In genomic region chr9:33290994-33291397, GRCh38 we compare ENCODE assay signal across 8 cellular contexts. TPM values are rescaled to one million over a fixed set of nuclear protein-coding genes. Genes with fewer than 3 reads are reported as not detected.
DNase-seq lines count a peak whose midpoint lies in the region; ATAC-seq, FAIRE-seq and TF ChIP-seq lines count a peak whose summit lies in the region.

No MANE protein-coding gene starts in this region.

- H3K27ac ChIP-seq in C4-2B (peak overlapping the region; percentile 95), GM12878 (ENCODE audit: control insufficient read depth, insufficient read depth) (peak overlapping the region; percentile 100), lung (ENCODE audit: low read depth in 1 of 2, low read length in 1 of 2) (peak overlapping the region; percentile 88 to 100), urinary bladder (ENCODE audit: low read depth) (peak overlapping the region; percentile 97)

- no peak for TF ChIP-seq EP300 in GM12878 (IDR thresholded peaks at IDR 0.05; ENCODE audit: borderline replicate concordance in 1 of 2, control insufficient read depth in 1 of 2, low read depth in 2 of 2, low read length in 2 of 2)

- H3K4me1 ChIP-seq in GM12878 (ENCODE audit: control insufficient read depth, insufficient read depth, low read length): peaks cover 19% of the 10 kb centered on the region
- peaks cover 10 to 20% of the 10 kb centered on the region in 2 donors for H3K4me1 ChIP-seq in lung (ENCODE audit: control insufficient read depth in 2 of 2, insufficient read depth in 2 of 2, low read length in 2 of 2)
- H3K4me1 ChIP-seq in urinary bladder (ENCODE audit: insufficient read depth): no peaks in the 10 kb centered on the region

- peak overlapping the region; percentile 60 for H3K4me2 ChIP-seq in GM12878 (ENCODE audit: control insufficient read depth, insufficient read depth)

- TF ChIP-seq RAD21 in GM12878 (IDR thresholded peaks at IDR 0.05; ENCODE audit: insufficient read depth, low read depth, low read length): no peak

- no peak for FAIRE-seq in GM12878 (lab: Jason Lieb, UNC)

- H3K4me3 ChIP-seq in GM12878 (peak overlapping the region; percentile 77), lung (peak overlapping the region; percentile 98), urinary bladder (ENCODE audit: low read depth, low read length) (peak overlapping the region; percentile 60)

- peaks cover 57% of the 10 kb centered on the region for H3K79me2 ChIP-seq in GM12878 (ENCODE audit: control insufficient read depth, insufficient read depth, low read length)

- H3K27me3 ChIP-seq in GM12878 (replicated peaks in 1 of 2; ENCODE audit: control insufficient read depth in 2 of 2, insufficient read depth in 2 of 2, low read length in 1 of 2) (no peaks in the 10 kb centered on the region), lung (ENCODE audit: control insufficient read depth, insufficient read depth) (no peaks in the 10 kb centered on the region)

- TF ChIP-seq CTCF in C4-2B (conservative IDR thresholded peaks at IDR 0.05) (peak; percentile 13; the same call in 1 of the 2 replicates), GM12878 (IDR thresholded peaks at IDR 0.05 in 2 of 3, conservative IDR thresholded peaks at IDR 0.05 in 1 of 3; ENCODE audit: control insufficient read depth in 2 of 3, extremely low read depth in 1 of 3, insufficient read depth in 1 of 3, low read depth in 3 of 3, low read length in 3 of 3) (0 out of 6 replicates have a peak, but pooled peaks of 1 of the 3 experiments have one; percentile 0), lung (IDR thresholded peaks at IDR 0.05; ENCODE audit: control extremely low read depth, extremely low read depth) (no peak)

- no peak overlapping the region for H2AFZ ChIP-seq in GM12878 (ENCODE audit: control insufficient read depth, low read depth, low read length)

- intact Hi-C loops in GM12878 (cut with micrococcal nuclease; ENCODE audit: unreplicated experiment): loop anchor here (1.0 to 10.0 kb wide), 2 partner anchors 27 to 126 kb away; partner anchors contain the start of genes B4GALT1 and BAG1

- in situ Hi-C loops in GM12878 (cut with MboI): no loop called here

- H3K9me3 ChIP-seq in GM12878 (replicated peaks; ENCODE audit: control insufficient read depth, insufficient read depth, low read length): no peaks in the 10 kb centered on the region
- H3K9me3 ChIP-seq in lung (ENCODE audit: control insufficient read depth in 2 of 2, insufficient read depth in 1 of 2, low read length in 1 of 2): no peaks in the 10 kb centered on the region

- ATAC-seq in HG03095 (IDR thresholded peaks at IDR 0.05; ENCODE audit: unreplicated experiment) (peak; percentile 0), GM12878 (peak; percentile 29), lung (ENCODE audit: insufficient read depth, low FRiP score) (no peak)

- RAD21 ChIA-PET in GM12878 (lab: Charles Lee; ENCODE audit: unreplicated experiment): interaction anchor here (0.8 kb wide), 1 partner anchor 26 kb away, joined by 3 read pairs; the partner anchor contains the start of genes BAG1 and CHMP5

- H4K20me1 ChIP-seq in GM12878 (ENCODE audit: control insufficient read depth, insufficient read depth): no peaks in the 10 kb centered on the region

- H3K9ac ChIP-seq in GM12878 (ENCODE audit: control insufficient read depth, insufficient read depth, low read length): peak overlapping the region; percentile 99

- CTCF ChIA-PET in GM12878 (lab: Yijun Ruan, JAX): interaction anchor here (0.7 to 1.4 kb wide), 3 partner anchors 42 to 84 kb away, joined by 3 to 7 read pairs (median 3); no protein-coding TSS in a partner anchor

- 25% methylated on average over 10 of the region's 10 CpGs for WGBS in GM12878 (ENCODE audit: insufficient coverage, insufficient replicate concordance, low lambda C conversion rate, missing lambda C conversion rate)
- WGBS in lung, 2 donors: 10 to 13% methylated on average over 10 of the region's 10 CpGs
- 7% methylated on average over 10 of the region's 10 CpGs for WGBS in urinary bladder

- TF ChIP-seq POLR2A in GM12878 (IDR thresholded peaks at IDR 0.05; ENCODE audit: low read depth, low read length): no peak

- SMC1A ChIA-PET in GM12878 (lab: Charles Lee; ENCODE audit: uncharacterized antibody, unreplicated experiment): interaction anchor here (0.6 to 1.0 kb wide), 2 partner anchors 157 to 162 kb away, joined by 3 read pairs; no protein-coding TSS in a partner anchor

- no peak for DNase-seq in GM12878 (ENCODE audit: low read depth, low spot score)
- DNase-seq in lung (ENCODE audit: low spot score): no peak
- no peak for DNase-seq in occipital lobe (lab: John Stamatoyannopoulos, UW)
- DNase-seq in T1000 (lab: John Stamatoyannopoulos, UW): no peak
- no peak for DNase-seq in NCI-H446 treated with DMSO at 0.1 percent for 48 hours (lab: John Stamatoyannopoulos, UW)

- H3K36me3 ChIP-seq in GM12878 (ENCODE audit: control insufficient read depth in 2 of 2, insufficient read depth in 2 of 2, low read length in 1 of 2): peaks cover 0 to 15% of the 10 kb centered on the region in 2 experiments; a peak in 1 of 4 replicates
- H3K36me3 ChIP-seq in lung (ENCODE audit: control insufficient read depth in 2 of 2, insufficient read depth in 2 of 2, low read length in 2 of 2): peaks cover 2 to 12% of the 10 kb centered on the region in 2 donors
- peaks cover 1% of the 10 kb centered on the region for H3K36me3 ChIP-seq in urinary bladder (ENCODE audit: insufficient read depth)

- POLR2A ChIA-PET in GM12878 (lab: Charles Lee): interaction anchor here (1.2 kb wide), 1 partner anchor 8 kb away, joined by 4 read pairs; no protein-coding TSS in a partner anchor

- BruUV-seq in GM12878 (replicated peaks; lab: Mats Ljungman, UMichigan): no TSS peak

RNA-seq across cellular contexts. Expression of gene NFX1, which starts 0.7 kb away (rescaled TPM):
- total RNA-seq in GM12878 (2013; cell fraction: nucleolus; rRNA removed): 106 and 126 TPM in 2 replicates
- total RNA-seq in GM12878 (2014; rRNA removed) (31.7 and 33.0 TPM in 2 replicates), GM12878 (2014; rRNA removed; fragmentation: Illumina TruSeq; extraction: Trizol) (32.4 and 33.8 TPM in 2 replicates), GM12878 (2021) (32.6 and 37.7 TPM in 2 replicates), lung (10 to 100 TPM; 34.7 to 43.4 TPM), urinary bladder (24.1 TPM), occipital lobe (18.7 TPM)
- polyA plus RNA-seq in GM12878 (2011; ENCODE audit: low read depth): 25.7 TPM
- polyA plus RNA-seq in GM12878 (2011; rRNA removed) (43.6 and 44.2 TPM in 2 replicates), GM12878 (2014; fragmentation: Illumina TruSeq; extraction: Trizol) (44.4 and 46.0 TPM in 2 replicates), GM12878 (2014; fragmentation: Nextera tagmentation; extraction: Ambion mirVana) (10 to 100 TPM; 11.9 to 18.6 TPM), GM12878 (2014; rRNA removed) (33.0 and 34.6 TPM in 2 replicates), GM12878 (2016; fragmentation: Nextera tagmentation; extraction: Ambion mirVana) (10 to 100 TPM; 42.6 to 45.1 TPM), lung (10 to 100 TPM; 13.1 to 17.9 TPM), urinary bladder (21.9 TPM)
- 46.4 and 50.9 TPM in 2 replicates for polyA plus RNA-seq in GM12878 (2011; cell fraction: cytosol; rRNA removed)
- 56.3 and 62.8 TPM in 2 replicates for polyA plus RNA-seq in GM12878 (2011; cell fraction: nucleus; rRNA removed)
- polyA plus RNA-seq in GM12878 (2012): 29.4 and 36.7 TPM in 2 replicates
- 106 and 140 TPM in 2 replicates for polyA minus RNA-seq in GM12878 (2011; rRNA and poly(A)+ RNA removed)
- polyA minus RNA-seq in GM12878 (2011; cell fraction: cytosol; rRNA and poly(A)+ RNA removed): 19.8 and 30.7 TPM in 2 replicates
- polyA minus RNA-seq in GM12878 (2011; cell fraction: nucleus; rRNA and poly(A)+ RNA removed): 34.7 and 50.5 TPM in 2 replicates

RNA-seq across cellular contexts. Expression of gene CHMP5, which starts 26.1 kb away (rescaled TPM):
- 27.2 and 29.5 TPM in 2 replicates for total RNA-seq in GM12878 (2013; cell fraction: nucleolus; rRNA removed)
- 40.3 and 55.7 TPM in 2 replicates for total RNA-seq in GM12878 (2014; rRNA removed)
- 68.7 and 75.7 TPM in 2 replicates for total RNA-seq in GM12878 (2014; rRNA removed; fragmentation: Illumina TruSeq; extraction: Trizol)
- total RNA-seq in GM12878 (2021): 50.6 and 56.7 TPM in 2 replicates
- 56.9 TPM for polyA plus RNA-seq in GM12878 (2011; ENCODE audit: low read depth)
- polyA plus RNA-seq in GM12878 (2011; rRNA removed): 179 and 312 TPM in 2 replicates
- 51.2 and 60.3 TPM in 2 replicates for polyA plus RNA-seq in GM12878 (2011; cell fraction: cytosol; rRNA removed)
- polyA plus RNA-seq in GM12878 (2011; cell fraction: nucleus; rRNA removed): 56.1 and 66.1 TPM in 2 replicates
- polyA plus RNA-seq in GM12878 (2012): 63.1 and 86.9 TPM in 2 replicates
- polyA plus RNA-seq in GM12878 (2014; fragmentation: Illumina TruSeq; extraction: Trizol): 79.0 and 91.5 TPM in 2 replicates
- polyA plus RNA-seq in GM12878 (2014; fragmentation: Nextera tagmentation; extraction: Ambion mirVana): 100 to 1,000 TPM; 121 to 152 TPM
- 41.8 and 65.1 TPM in 2 replicates for polyA plus RNA-seq in GM12878 (2014; rRNA removed)
- 10 to 100 TPM; 78.3 to 83.8 TPM for polyA plus RNA-seq in GM12878 (2016; fragmentation: Nextera tagmentation; extraction: Ambion mirVana)
- 28.8 and 52.7 TPM in 2 replicates for polyA minus RNA-seq in GM12878 (2011; rRNA and poly(A)+ RNA removed)
- 18.2 and 24.5 TPM in 2 replicates for polyA minus RNA-seq in GM12878 (2011; cell fraction: cytosol; rRNA and poly(A)+ RNA removed)
- polyA minus RNA-seq in GM12878 (2011; cell fraction: nucleus; rRNA and poly(A)+ RNA removed): 9.8 and 20.5 TPM in 2 replicates
- 10 to 100 TPM; 54.9 to 69.6 TPM for total RNA-seq in lung
- polyA plus RNA-seq in lung: 10 to 100 TPM; 52.3 to 87.5 TPM
- 76.9 TPM for total RNA-seq in urinary bladder
- 79.6 TPM for polyA plus RNA-seq in urinary bladder
- total RNA-seq in occipital lobe: 92.8 TPM

RNA-seq across cellular contexts. Expression of gene BAG1, which starts 26.5 kb away (rescaled TPM):
- 43.3 and 52.7 TPM in 2 replicates for total RNA-seq in GM12878 (2013; cell fraction: nucleolus; rRNA removed)
- 46.3 and 50.0 TPM in 2 replicates for total RNA-seq in GM12878 (2014; rRNA removed)
- 67.9 and 72.1 TPM in 2 replicates for total RNA-seq in GM12878 (2014; rRNA removed; fragmentation: Illumina TruSeq; extraction: Trizol)
- 120 and 121 TPM in 2 replicates for total RNA-seq in GM12878 (2021)
- 56.0 TPM for polyA plus RNA-seq in GM12878 (2011; ENCODE audit: low read depth)
- polyA plus RNA-seq in GM12878 (2011; rRNA removed): 43.9 and 54.3 TPM in 2 replicates
- 28.7 and 38.7 TPM in 2 replicates for polyA plus RNA-seq in GM12878 (2011; cell fraction: cytosol; rRNA removed)
- polyA plus RNA-seq in GM12878 (2011; cell fraction: nucleus; rRNA removed): 28.4 and 37.7 TPM in 2 replicates
- polyA plus RNA-seq in GM12878 (2012): 51.5 and 53.4 TPM in 2 replicates
- polyA plus RNA-seq in GM12878 (2014; fragmentation: Illumina TruSeq; extraction: Trizol): 60.8 and 65.6 TPM in 2 replicates
- 10 to 100 TPM; 11.6 to 43.8 TPM for polyA plus RNA-seq in GM12878 (2014; fragmentation: Nextera tagmentation; extraction: Ambion mirVana)
- 107 and 115 TPM in 2 replicates for polyA plus RNA-seq in GM12878 (2014; rRNA removed)
- polyA plus RNA-seq in GM12878 (2016; fragmentation: Nextera tagmentation; extraction: Ambion mirVana): 100 to 1,000 TPM; 120 to 135 TPM
- 24.5 and 25.2 TPM in 2 replicates for polyA minus RNA-seq in GM12878 (2011; rRNA and poly(A)+ RNA removed)
- polyA minus RNA-seq in GM12878 (2011; cell fraction: cytosol; rRNA and poly(A)+ RNA removed): 11.5 and 14.2 TPM in 2 replicates
- 27.7 and 54.5 TPM in 2 replicates for polyA minus RNA-seq in GM12878 (2011; cell fraction: nucleus; rRNA and poly(A)+ RNA removed)
- total RNA-seq in lung: 100 to 1,000 TPM in 1 of 2 donors, 10 to 100 TPM in 1; 84.1 to 135 TPM
- polyA plus RNA-seq in lung: 100 to 1,000 TPM; 101 to 112 TPM
- 46.8 TPM for total RNA-seq in urinary bladder
- polyA plus RNA-seq in urinary bladder: 142 TPM
- 26.7 TPM for total RNA-seq in occipital lobe

RNA-seq across cellular contexts. Expression of gene SPINK4, which starts 51.0 kb away (rescaled TPM):
- total RNA-seq in GM12878 (2013; cell fraction: nucleolus; rRNA removed): not detected in 2 replicates
- total RNA-seq in GM12878 (2014; rRNA removed): not detected in 2 replicates
- total RNA-seq in GM12878 (2014; rRNA removed; fragmentation: Illumina TruSeq; extraction: Trizol): not detected in 2 replicates
- not detected in 2 replicates for total RNA-seq in GM12878 (2021)
- not detected for polyA plus RNA-seq in GM12878 (2011; ENCODE audit: low read depth)
- not detected in 2 replicates for polyA plus RNA-seq in GM12878 (2011; rRNA removed)
- polyA plus RNA-seq in GM12878 (2011; cell fraction: cytosol; rRNA removed): not detected in 2 replicates
- polyA plus RNA-seq in GM12878 (2011; cell fraction: nucleus; rRNA removed): not detected in 2 replicates
- polyA plus RNA-seq in GM12878 (2012): not detected in 2 replicates
- polyA plus RNA-seq in GM12878 (2014; fragmentation: Illumina TruSeq; extraction: Trizol): not detected in 2 replicates
- polyA plus RNA-seq in GM12878 (2014; fragmentation: Nextera tagmentation; extraction: Ambion mirVana): not detected
- not detected in 2 replicates for polyA plus RNA-seq in GM12878 (2014; rRNA removed)
- not detected for polyA plus RNA-seq in GM12878 (2016; fragmentation: Nextera tagmentation; extraction: Ambion mirVana)
- polyA minus RNA-seq in GM12878 (2011; rRNA and poly(A)+ RNA removed): not detected in 2 replicates
- 6.7 and 35.7 TPM in 2 replicates for polyA minus RNA-seq in GM12878 (2011; cell fraction: cytosol; rRNA and poly(A)+ RNA removed)
- polyA minus RNA-seq in GM12878 (2011; cell fraction: nucleus; rRNA and poly(A)+ RNA removed): 1.8 TPM in 1 of 2 replicates, not detected in the other
- total RNA-seq in lung: not detected
- not detected for polyA plus RNA-seq in lung
- not detected for total RNA-seq in urinary bladder
- polyA plus RNA-seq in urinary bladder: 2.6 TPM
- total RNA-seq in occipital lobe: not detected
